In the genomic region with DNA sequence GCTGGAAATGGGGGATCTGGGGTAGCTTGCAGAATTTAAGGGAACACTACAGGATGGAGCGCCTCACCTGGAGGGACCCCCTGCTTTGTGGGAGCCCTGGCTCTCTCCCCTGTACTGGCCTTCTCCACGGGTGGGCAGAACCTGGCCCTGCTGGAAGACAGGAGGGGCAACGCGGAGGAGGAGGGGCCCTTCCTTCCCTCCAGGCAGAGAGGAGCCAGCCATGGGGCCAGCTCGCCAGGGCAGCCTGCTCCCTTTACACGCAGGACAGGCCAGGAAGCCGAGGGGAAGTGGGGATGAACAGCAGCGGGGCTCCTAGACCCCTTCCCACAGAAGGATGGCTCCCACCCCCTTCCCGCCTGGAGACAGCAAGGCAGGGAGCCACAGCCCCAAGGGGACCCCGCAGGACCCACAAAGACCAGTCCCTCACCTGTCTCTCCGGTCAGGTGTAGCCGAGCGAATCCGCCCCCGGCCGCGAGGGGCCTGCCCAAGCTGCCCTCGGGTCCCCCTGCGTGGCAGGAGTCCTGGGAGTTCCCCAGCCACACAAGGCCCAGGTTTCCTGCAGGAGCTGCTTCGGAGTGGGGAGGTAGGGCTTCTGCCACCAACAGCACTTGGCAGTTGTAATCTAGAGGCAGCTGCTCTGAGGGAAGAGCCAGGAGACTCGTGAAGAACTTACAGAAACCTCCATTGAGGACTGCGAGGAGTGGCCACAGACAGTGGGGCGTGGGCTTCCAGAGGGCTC, we compare ENCODE assay signal across 1 cellular context.
TF ChIP-seq lines count a peak whose summit lies in the region.

No MANE protein-coding gene starts in this region.

TF ChIP-seq in IMR-90, 13 proteins besides CTCF, POLR2A, EP300 and RAD21:
- TF ChIP-seq, protein P1, sequence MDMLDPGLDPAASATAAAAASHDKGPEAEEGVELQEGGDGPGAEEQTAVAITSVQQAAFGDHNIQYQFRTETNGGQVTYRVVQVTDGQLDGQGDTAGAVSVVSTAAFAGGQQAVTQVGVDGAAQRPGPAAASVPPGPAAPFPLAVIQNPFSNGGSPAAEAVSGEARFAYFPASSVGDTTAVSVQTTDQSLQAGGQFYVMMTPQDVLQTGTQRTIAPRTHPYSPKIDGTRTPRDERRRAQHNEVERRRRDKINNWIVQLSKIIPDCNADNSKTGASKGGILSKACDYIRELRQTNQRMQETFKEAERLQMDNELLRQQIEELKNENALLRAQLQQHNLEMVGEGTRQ (IDR thresholded peaks at IDR 0.05; ENCODE audit: low read depth, low read length): no peak
- TF ChIP-seq MAFK (IDR thresholded peaks at IDR 0.05; ENCODE audit: low read depth, low read length) (no peak), NFE2L2 (IDR thresholded peaks at IDR 0.05; ENCODE audit: low read depth, low read length) (no peak)
